In genomic region chr12:111436266-111436665, GRCh38 we compare ENCODE assay signal across 2 cellular contexts.
TF ChIP-seq lines count a peak whose summit lies in the region.

No MANE protein-coding gene starts in this region.

TF ChIP-seq in HCT116, 20 proteins besides CTCF, POLR2A, EP300 and RAD21:
- TF ChIP-seq JUND (IDR thresholded peaks at IDR 0.05) (no peak), REST (IDR thresholded peaks at IDR 0.05; ENCODE audit: low read depth) (no peak), ELF1 (IDR thresholded peaks at IDR 0.05; ENCODE audit: borderline replicate concordance, low read depth) (no peak), ATF3 (IDR thresholded peaks at IDR 0.05) (no peak), EGR1 (IDR thresholded peaks at IDR 0.05; ENCODE audit: low read depth) (no peak), EZH2 (IDR thresholded peaks at IDR 0.05) (no peak), POLR2AphosphoS5 (IDR thresholded peaks at IDR 0.05; ENCODE audit: low read depth, low read length) (no peak), CBX3 (IDR thresholded peaks at IDR 0.05; ENCODE audit: low read depth) (no peak), YY1 (IDR thresholded peaks at IDR 0.05; ENCODE audit: extremely low read depth, insufficient replicate concordance, low read depth, low read length) (no peak), MAX (IDR thresholded peaks at IDR 0.05) (no peak), ZBTB33 (IDR thresholded peaks at IDR 0.05; ENCODE audit: extremely low read depth, insufficient replicate concordance, low read length) (no peak), SP1 (IDR thresholded peaks at IDR 0.05; ENCODE audit: low read depth) (no peak), SIN3A (IDR thresholded peaks at IDR 0.05; ENCODE audit: low read depth) (no peak)

TF ChIP-seq in GM12878, 131 proteins besides CTCF, POLR2A, EP300 and RAD21:
- TF ChIP-seq ZNF274 (IDR thresholded peaks at IDR 0.05; ENCODE audit: insufficient read depth, insufficient read length), result no peak
